ENCODE assay signal across 23 cellular contexts in the genomic region with DNA sequence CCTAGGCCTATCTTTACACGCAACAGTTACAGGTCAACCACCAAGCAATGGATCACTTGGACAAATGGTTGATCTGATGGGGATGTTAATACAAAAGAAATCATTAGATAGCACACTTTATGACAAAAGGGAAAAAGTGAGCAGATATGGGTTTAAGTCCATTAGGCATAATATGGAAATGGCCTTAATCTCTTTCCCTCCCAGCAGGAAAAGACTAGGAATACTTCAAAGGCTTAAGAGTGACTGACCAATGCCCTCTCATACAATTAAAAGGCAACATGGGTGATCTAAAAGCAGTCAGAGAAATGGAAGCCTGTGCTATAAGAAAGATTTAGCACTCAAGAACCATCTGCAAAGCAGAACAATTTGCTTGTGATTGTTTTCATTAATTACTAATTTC. TPM values are rescaled to one million over a fixed set of nuclear protein-coding genes. Genes with fewer than 3 reads are reported as not detected.
"Had no signal": no experiment of that assay in that cellular context is flagged by ENCODE, and none has a peak within 500 bp of the region (broad histone marks: within the 10 kb centered on the region; RNA-seq: fewer than 3 reads in every experiment).

No MANE protein-coding gene starts in this region.

- H3K27me3 ChIP-seq: breast epithelium had no signal

- H3K36me3 ChIP-seq: breast epithelium, colonic mucosa, heart left ventricle had no signal

- H3K27ac ChIP-seq: breast epithelium, colonic mucosa, dorsolateral prefrontal cortex, epithelial cell of prostate had no signal

- H3K4me3 ChIP-seq: breast epithelium, colonic mucosa, heart left ventricle, lung had no signal

- FAIRE-seq: urothelium cell line had no signal

- H3K9me3 ChIP-seq: breast epithelium, colonic mucosa, heart left ventricle had no signal

- ATAC-seq: activated CD4-positive, alpha-beta T cell treated with anti-CD3 and anti-CD28 coated beads for 36 hours; activated T-cell treated with anti-CD3 and anti-CD28 coated beads, Interleukin-2, amount 50 U/mL, for 4 hours; heart left ventricle; left lobe of liver; naive thymus-derived CD8-positive, alpha-beta T cell; stimulated activated naive CD8-positive, alpha-beta T cell treated with anti-CD3 and anti-CD28 coated beads, Interleukin-15, Interleukin-2, amounts not matched to agents 100 U/mL and 50 U/mL, for 24 hours; WTC11 had no signal

- DNase-seq: activated CD4-positive, alpha-beta T cell treated with anti-CD3 and anti-CD28 coated beads for 36 hours; activated CD4-positive, alpha-beta T cell treated with anti-CD3 and anti-CD28 coated beads, Interleukin-2, amount 50 U/mL, for 4 hours; activated CD8-positive, alpha-beta memory T cell treated with anti-CD3 and anti-CD28 coated beads, Interleukin-2, amount 50 U/mL, for 48 hours; activated naive CD4-positive, alpha-beta T cell treated with Interleukin-2 at 50 U/mL for 16 hours; activated naive CD8-positive, alpha-beta T cell treated with anti-CD3 and anti-CD28 coated beads for 36 hours; activated T-cell treated with anti-CD3 and anti-CD28 coated beads, Interleukin-2, amount 50 U/mL, for 4 hours; colonic mucosa; dorsolateral prefrontal cortex; heart left ventricle; immature natural killer cell; naive thymus-derived CD8-positive, alpha-beta T cell; occipital lobe; posterior cingulate gyrus; stimulated activated CD4-positive, alpha-beta T cell treated with anti-CD3 and anti-CD28 coated beads, Interleukin-4, amount 100 ng/mL, for 4 hours; stimulated activated naive CD8-positive, alpha-beta T cell treated with anti-CD3 and anti-CD28 coated beads, Interleukin-15, Interleukin-2, amounts not matched to agents 100 U/mL and 50 U/mL, for 24 hours; T1000 had no signal

RNA-seq across cellular contexts. Expression of a gene that starts 3.3 kb away (rescaled TPM):
- total RNA-seq: activated CD4-positive, alpha-beta T cell treated with anti-CD3 and anti-CD28 coated beads for 36 hours; activated CD8-positive, alpha-beta memory T cell treated with anti-CD3 and anti-CD28 coated beads for 36 hours; activated naive CD8-positive, alpha-beta T cell treated with anti-CD3 and anti-CD28 coated beads for 36 hours; activated T-cell treated with anti-CD3 and anti-CD28 coated beads, Interleukin-2, amount 50 U/mL, for 4 hours; naive thymus-derived CD8-positive, alpha-beta T cell had no signal
- polyA plus RNA-seq: immature natural killer cell; naive thymus-derived CD8-positive, alpha-beta T cell had no signal
